Comparison of ENCODE assay signal across 25 cellular contexts in genomic region chr11:3201112-3201581, GRCh38. TPM values are rescaled to one million over a fixed set of nuclear protein-coding genes. Genes with fewer than 3 reads are reported as not detected.
DNase-seq lines count a peak whose midpoint lies in the region; ATAC-seq and TF ChIP-seq lines count a peak whose summit lies in the region.
"Had no signal": no experiment of that assay in that cellular context is flagged by ENCODE, and none has a peak within 500 bp of the region (broad histone marks: within the 10 kb centered on the region; RNA-seq: fewer than 3 reads in every experiment).

No MANE protein-coding gene starts in this region.

- no peaks in the 10 kb centered on the region for H3K36me3 ChIP-seq in osteoblast (ENCODE audit: insufficient read depth, low read length)
- H3K36me3 ChIP-seq in aorta (ENCODE audit: control insufficient read depth in 1 of 2, insufficient read depth in 2 of 2, low read length in 1 of 2): no peaks in the 10 kb centered on the region
- H3K36me3 ChIP-seq: BLaER1 treated with 17β-estradiol and CSF1 and Interleukin-3, amounts not matched to agents 10 nM and 100 nM had no signal

- no peaks in the 10 kb centered on the region for H3K79me2 ChIP-seq in osteoblast (ENCODE audit: insufficient read depth, low read length)

- intact Hi-C loops in left ventricle myocardium superior (cut with micrococcal nuclease): no loop called here
- intact Hi-C loops in right cardiac atrium (cut with DNase I): no loop called here
- intact Hi-C loops in aorta (cut with DNase I): no loop called here

- no peak overlapping the region for H3K4me2 ChIP-seq in osteoblast (ENCODE audit: insufficient read depth, low read length)
- H3K4me2 ChIP-seq: BLaER1 treated with 17β-estradiol and CSF1 and Interleukin-3, amounts not matched to agents 10 nM and 100 nM; PC-9 had no signal

- H3K27ac ChIP-seq in right cardiac atrium (ENCODE audit: low read length): no peak overlapping the region
- H3K27ac ChIP-seq in coronary artery: no peak overlapping the region
- no peak overlapping the region for H3K27ac ChIP-seq in osteoblast (ENCODE audit: low read depth, low read length)
- H3K27ac ChIP-seq in aorta (ENCODE audit: low read depth in 1 of 2, low read length in 2 of 2): no peak overlapping the region
- H3K27ac ChIP-seq: BLaER1 treated with 17β-estradiol and CSF1 and Interleukin-3, amounts not matched to agents 10 nM and 100 nM; PC-9 had no signal

- H3K9me3 ChIP-seq in right cardiac atrium (ENCODE audit: control insufficient read depth, low read length): no peaks in the 10 kb centered on the region
- H3K9me3 ChIP-seq in osteoblast (ENCODE audit: low read depth, low read length): no peaks in the 10 kb centered on the region
- H3K9me3 ChIP-seq in aorta (ENCODE audit: control insufficient read depth, low read length): no peaks in the 10 kb centered on the region
- H3K9me3 ChIP-seq: BLaER1 treated with 17β-estradiol and CSF1 and Interleukin-3, amounts not matched to agents 10 nM and 100 nM had no signal

- H3K4me3 ChIP-seq in right cardiac atrium (ENCODE audit: low read length) (no peak overlapping the region), coronary artery (no peak overlapping the region), osteoblast (ENCODE audit: insufficient read depth, low read length) (no peak overlapping the region), aorta (ENCODE audit: low read length in 2 of 2) (no peak overlapping the region)
- H3K4me3 ChIP-seq: BLaER1 treated with 17β-estradiol and CSF1 and Interleukin-3, amounts not matched to agents 10 nM and 100 nM; PC-9 had no signal

- H3K4me1 ChIP-seq in right cardiac atrium (ENCODE audit: control insufficient read depth, insufficient read depth, low read length) (no peaks in the 10 kb centered on the region), osteoblast (ENCODE audit: insufficient read depth, low read length) (no peaks in the 10 kb centered on the region), aorta (ENCODE audit: control insufficient read depth in 1 of 2, insufficient read depth in 2 of 2, low read length in 2 of 2) (no peaks in the 10 kb centered on the region)

- no peak for ATAC-seq in left ventricle myocardium superior
- ATAC-seq in right cardiac atrium: no peak
- ATAC-seq in aorta (ENCODE audit: low FRiP score): no peak
- no peak for ATAC-seq in GM18907 (IDR thresholded peaks at IDR 0.05; ENCODE audit: unreplicated experiment)

- no peaks in the 10 kb centered on the region for H3K27me3 ChIP-seq in right cardiac atrium (ENCODE audit: control insufficient read depth, insufficient read depth)
- H3K27me3 ChIP-seq in osteoblast (ENCODE audit: insufficient read depth, low read length): peaks cover 40% of the 10 kb centered on the region
- H3K27me3 ChIP-seq in aorta (ENCODE audit: control insufficient read depth in 1 of 2, insufficient read depth in 2 of 2, low read length in 1 of 2): no peaks in the 10 kb centered on the region

- no peaks in the 10 kb centered on the region for H4K20me1 ChIP-seq in osteoblast (ENCODE audit: insufficient read depth, low read length)

- TF ChIP-seq CTCF in coronary artery (IDR thresholded peaks at IDR 0.05) (no peak), osteoblast (IDR thresholded peaks at IDR 0.05; ENCODE audit: extremely low read depth, low read depth, low read length) (no peak)

- DNase-seq in left ventricle myocardium superior: peak; percentile 15
- no peak for DNase-seq in right cardiac atrium
- DNase-seq in coronary artery (ENCODE audit: low spot score): peak; percentile 69
- peak; percentile 76 for DNase-seq in osteoblast (ENCODE audit: insufficient read length, low spot score, missing footprints)
- peak; percentile 38 to 70 for DNase-seq in aorta
- no peak for DNase-seq in activated gamma-delta T cell (lab: John Stamatoyannopoulos, UW)
- DNase-seq in AG08395 (ENCODE audit: low spot score): no peak
- DNase-seq: ACHN; Calu3; CD4-positive, alpha-beta memory T cell; GDM1; IMR-90; Karpas-422; MV-4-11; NCI-H1105 treated with DMSO at 0.1 percent for 48 hours; NCI-H2029 treated with DMSO at 0.1 percent for 48 hours; NCI-H226; NCI-H510A treated with DMSO at 0.1 percent for 48 hours; NCI-H748 treated with DMSO at 0.1 percent for 48 hours; PC-9; SHP77 had no signal

- H2AFZ ChIP-seq in osteoblast (ENCODE audit: low read length): no peak overlapping the region
- H2AFZ ChIP-seq: PC-9 had no signal

- 82% methylated on average over 15 of the region's 15 CpGs for WGBS in right cardiac atrium
- WGBS in aorta, 2 donors: 87 to 88% methylated on average over 15 of the region's 15 CpGs

RNA-seq across cellular contexts. Expression of gene MRGPRG, which starts 17.5 kb away (rescaled TPM):
- total RNA-seq in left ventricle myocardium superior: not detected
- total RNA-seq in right cardiac atrium: not detected
- not detected for polyA plus RNA-seq in right cardiac atrium
- not detected in 2 replicates for total RNA-seq in osteoblast
- not detected for total RNA-seq in aorta
- not detected for polyA plus RNA-seq in aorta
- total RNA-seq: Calu3; CD4-positive, alpha-beta memory T cell; H9; IMR-90; M059J; PC-9 had no signal
- polyA plus RNA-seq: CD4-positive, alpha-beta memory T cell; IMR-90 had no signal

RNA-seq across cellular contexts. Expression of gene MRGPRE, which starts 31.1 kb away (rescaled TPM):
- 0.42 TPM for total RNA-seq in left ventricle myocardium superior
- under 1 TPM in 3 of 4 donors, not detected in 1; 0.28 to 0.43 (median 0.38) TPM for total RNA-seq in right cardiac atrium
- 0.11 TPM for polyA plus RNA-seq in right cardiac atrium
- under 0.01 TPM in 1 of 2 replicates, not detected in the other for total RNA-seq in osteoblast
- not detected for total RNA-seq in aorta
- not detected for polyA plus RNA-seq in aorta
- total RNA-seq: Calu3; CD4-positive, alpha-beta memory T cell; H9; IMR-90; M059J; PC-9 had no signal
- polyA plus RNA-seq: CD4-positive, alpha-beta memory T cell; IMR-90 had no signal

RNA-seq across cellular contexts. Expression of gene OSBPL5, which starts 36.0 kb away (rescaled TPM):
- total RNA-seq in left ventricle myocardium superior (15.9 TPM), right cardiac atrium (10 to 100 TPM; 14.1 to 19.1 (median 15.4) TPM), osteoblast (46.0 and 49.9 TPM in 2 replicates), aorta (10 to 100 TPM; 64.1 to 69.1 TPM)
- polyA plus RNA-seq in right cardiac atrium (10.3 TPM), aorta (10 to 100 TPM; 11.9 to 48.4 TPM)

Comparison
In these comparisons a context has a peak if more than half of its experiments do, and no peak if none do; other contexts are left out.
1. DNase-seq: peak in left ventricle myocardium superior (single experiment), coronary artery (single experiment), osteoblast (single experiment) and aorta (2 of 2); none in right cardiac atrium (0 of 3), activated gamma-delta T cell (single experiment) and AG08395 (single experiment).